Comparison of ENCODE assay signal across 1 cellular context in the genomic region with DNA sequence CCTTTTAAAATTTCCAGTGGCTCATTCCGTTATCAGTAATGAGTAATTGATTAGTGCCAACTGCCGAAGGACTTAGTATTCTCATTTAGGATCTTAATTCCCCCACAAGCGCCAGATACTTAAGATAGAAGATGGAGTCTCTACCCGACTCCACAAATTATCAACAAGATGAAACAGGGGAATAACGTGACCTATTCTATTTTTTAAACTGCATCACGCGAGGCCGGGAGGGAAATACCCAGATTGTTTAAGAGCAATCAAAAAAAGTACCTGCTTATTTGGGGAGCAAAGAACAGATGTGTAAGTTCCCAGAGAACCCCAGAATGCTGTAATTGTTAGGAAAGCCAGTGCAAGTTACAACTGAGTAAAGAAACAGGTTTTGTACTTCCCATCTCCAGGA.
TF ChIP-seq lines count a peak whose summit lies in the region.

No MANE protein-coding gene starts in this region.

TF ChIP-seq in GM12878, 131 proteins besides CTCF, POLR2A, EP300 and RAD21 (continued from another document):
- no peak for TF ChIP-seq USF1 (IDR thresholded peaks at IDR 0.05; ENCODE audit: borderline replicate concordance, extremely low read length, insufficient read depth, low read depth, low read length)
- TF ChIP-seq BCL3 (IDR thresholded peaks at IDR 0.05; ENCODE audit: borderline replicate concordance, insufficient read depth, low read depth, low read length, poor library complexity, severe bottlenecking), result peak; percentile 39
- TF ChIP-seq NR2F1 (conservative IDR thresholded peaks at IDR 0.05), result no peak
- TF ChIP-seq, protein P1, sequence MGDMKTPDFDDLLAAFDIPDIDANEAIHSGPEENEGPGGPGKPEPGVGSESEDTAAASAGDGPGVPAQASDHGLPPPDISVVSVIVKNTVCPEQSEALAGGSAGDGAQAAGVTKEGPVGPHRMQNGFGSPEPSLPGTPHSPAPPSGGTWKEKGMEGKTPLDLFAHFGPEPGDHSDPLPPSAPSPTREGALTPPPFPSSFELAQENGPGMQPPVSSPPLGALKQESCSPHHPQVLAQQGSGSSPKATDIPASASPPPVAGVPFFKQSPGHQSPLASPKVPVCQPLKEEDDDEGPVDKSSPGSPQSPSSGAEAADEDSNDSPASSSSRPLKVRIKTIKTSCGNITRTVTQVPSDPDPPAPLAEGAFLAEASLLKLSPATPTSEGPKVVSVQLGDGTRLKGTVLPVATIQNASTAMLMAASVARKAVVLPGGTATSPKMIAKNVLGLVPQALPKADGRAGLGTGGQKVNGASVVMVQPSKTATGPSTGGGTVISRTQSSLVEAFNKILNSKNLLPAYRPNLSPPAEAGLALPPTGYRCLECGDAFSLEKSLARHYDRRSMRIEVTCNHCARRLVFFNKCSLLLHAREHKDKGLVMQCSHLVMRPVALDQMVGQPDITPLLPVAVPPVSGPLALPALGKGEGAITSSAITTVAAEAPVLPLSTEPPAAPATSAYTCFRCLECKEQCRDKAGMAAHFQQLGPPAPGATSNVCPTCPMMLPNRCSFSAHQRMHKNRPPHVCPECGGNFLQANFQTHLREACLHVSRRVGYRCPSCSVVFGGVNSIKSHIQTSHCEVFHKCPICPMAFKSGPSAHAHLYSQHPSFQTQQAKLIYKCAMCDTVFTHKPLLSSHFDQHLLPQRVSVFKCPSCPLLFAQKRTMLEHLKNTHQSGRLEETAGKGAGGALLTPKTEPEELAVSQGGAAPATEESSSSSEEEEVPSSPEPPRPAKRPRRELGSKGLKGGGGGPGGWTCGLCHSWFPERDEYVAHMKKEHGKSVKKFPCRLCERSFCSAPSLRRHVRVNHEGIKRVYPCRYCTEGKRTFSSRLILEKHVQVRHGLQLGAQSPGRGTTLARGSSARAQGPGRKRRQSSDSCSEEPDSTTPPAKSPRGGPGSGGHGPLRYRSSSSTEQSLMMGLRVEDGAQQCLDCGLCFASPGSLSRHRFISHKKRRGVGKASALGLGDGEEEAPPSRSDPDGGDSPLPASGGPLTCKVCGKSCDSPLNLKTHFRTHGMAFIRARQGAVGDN (IDR thresholded peaks at IDR 0.05), result no peak
- peak; percentile 79 to 88 for TF ChIP-seq BHLHE40 (IDR thresholded peaks at IDR 0.05; ENCODE audit: borderline replicate concordance in 1 of 2, low read depth in 2 of 2, low read length in 1 of 2)
- no peak for TF ChIP-seq MEF2B (IDR thresholded peaks at IDR 0.05; ENCODE audit: partially characterized antibody, poor library complexity, severe bottlenecking)
- no peak for TF ChIP-seq SIX5 (IDR thresholded peaks at IDR 0.05; ENCODE audit: low read depth, low read length, severe bottlenecking)
- TF ChIP-seq IKZF2 (IDR thresholded peaks at IDR 0.05), result peak; percentile 28 to 29; a peak in 1 of 4 replicates
- TF ChIP-seq, protein P2, sequence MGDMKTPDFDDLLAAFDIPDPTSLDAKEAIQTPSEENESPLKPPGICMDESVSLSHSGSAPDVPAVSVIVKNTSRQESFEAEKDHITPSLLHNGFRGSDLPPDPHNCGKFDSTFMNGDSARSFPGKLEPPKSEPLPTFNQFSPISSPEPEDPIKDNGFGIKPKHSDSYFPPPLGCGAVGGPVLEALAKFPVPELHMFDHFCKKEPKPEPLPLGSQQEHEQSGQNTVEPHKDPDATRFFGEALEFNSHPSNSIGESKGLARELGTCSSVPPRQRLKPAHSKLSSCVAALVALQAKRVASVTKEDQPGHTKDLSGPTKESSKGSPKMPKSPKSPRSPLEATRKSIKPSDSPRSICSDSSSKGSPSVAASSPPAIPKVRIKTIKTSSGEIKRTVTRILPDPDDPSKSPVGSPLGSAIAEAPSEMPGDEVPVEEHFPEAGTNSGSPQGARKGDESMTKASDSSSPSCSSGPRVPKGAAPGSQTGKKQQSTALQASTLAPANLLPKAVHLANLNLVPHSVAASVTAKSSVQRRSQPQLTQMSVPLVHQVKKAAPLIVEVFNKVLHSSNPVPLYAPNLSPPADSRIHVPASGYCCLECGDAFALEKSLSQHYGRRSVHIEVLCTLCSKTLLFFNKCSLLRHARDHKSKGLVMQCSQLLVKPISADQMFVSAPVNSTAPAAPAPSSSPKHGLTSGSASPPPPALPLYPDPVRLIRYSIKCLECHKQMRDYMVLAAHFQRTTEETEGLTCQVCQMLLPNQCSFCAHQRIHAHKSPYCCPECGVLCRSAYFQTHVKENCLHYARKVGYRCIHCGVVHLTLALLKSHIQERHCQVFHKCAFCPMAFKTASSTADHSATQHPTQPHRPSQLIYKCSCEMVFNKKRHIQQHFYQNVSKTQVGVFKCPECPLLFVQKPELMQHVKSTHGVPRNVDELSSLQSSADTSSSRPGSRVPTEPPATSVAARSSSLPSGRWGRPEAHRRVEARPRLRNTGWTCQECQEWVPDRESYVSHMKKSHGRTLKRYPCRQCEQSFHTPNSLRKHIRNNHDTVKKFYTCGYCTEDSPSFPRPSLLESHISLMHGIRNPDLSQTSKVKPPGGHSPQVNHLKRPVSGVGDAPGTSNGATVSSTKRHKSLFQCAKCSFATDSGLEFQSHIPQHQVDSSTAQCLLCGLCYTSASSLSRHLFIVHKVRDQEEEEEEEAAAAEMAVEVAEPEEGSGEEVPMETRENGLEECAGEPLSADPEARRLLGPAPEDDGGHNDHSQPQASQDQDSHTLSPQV (IDR thresholded peaks at IDR 0.05), result no peak
- TF ChIP-seq RAD51 (IDR thresholded peaks at IDR 0.05), result peak; percentile 74
- TF ChIP-seq, protein P3, sequence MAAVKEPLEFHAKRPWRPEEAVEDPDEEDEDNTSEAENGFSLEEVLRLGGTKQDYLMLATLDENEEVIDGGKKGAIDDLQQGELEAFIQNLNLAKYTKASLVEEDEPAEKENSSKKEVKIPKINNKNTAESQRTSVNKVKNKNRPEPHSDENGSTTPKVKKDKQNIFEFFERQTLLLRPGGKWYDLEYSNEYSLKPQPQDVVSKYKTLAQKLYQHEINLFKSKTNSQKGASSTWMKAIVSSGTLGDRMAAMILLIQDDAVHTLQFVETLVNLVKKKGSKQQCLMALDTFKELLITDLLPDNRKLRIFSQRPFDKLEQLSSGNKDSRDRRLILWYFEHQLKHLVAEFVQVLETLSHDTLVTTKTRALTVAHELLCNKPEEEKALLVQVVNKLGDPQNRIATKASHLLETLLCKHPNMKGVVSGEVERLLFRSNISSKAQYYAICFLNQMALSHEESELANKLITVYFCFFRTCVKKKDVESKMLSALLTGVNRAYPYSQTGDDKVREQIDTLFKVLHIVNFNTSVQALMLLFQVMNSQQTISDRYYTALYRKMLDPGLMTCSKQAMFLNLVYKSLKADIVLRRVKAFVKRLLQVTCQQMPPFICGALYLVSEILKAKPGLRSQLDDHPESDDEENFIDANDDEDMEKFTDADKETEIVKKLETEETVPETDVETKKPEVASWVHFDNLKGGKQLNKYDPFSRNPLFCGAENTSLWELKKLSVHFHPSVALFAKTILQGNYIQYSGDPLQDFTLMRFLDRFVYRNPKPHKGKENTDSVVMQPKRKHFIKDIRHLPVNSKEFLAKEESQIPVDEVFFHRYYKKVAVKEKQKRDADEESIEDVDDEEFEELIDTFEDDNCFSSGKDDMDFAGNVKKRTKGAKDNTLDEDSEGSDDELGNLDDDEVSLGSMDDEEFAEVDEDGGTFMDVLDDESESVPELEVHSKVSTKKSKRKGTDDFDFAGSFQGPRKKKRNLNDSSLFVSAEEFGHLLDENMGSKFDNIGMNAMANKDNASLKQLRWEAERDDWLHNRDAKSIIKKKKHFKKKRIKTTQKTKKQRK (IDR thresholded peaks at IDR 0.05; ENCODE audit: low read depth, low read length), result no peak
- no peak for TF ChIP-seq PRDM15 (CRISPR knock-in tag; IDR thresholded peaks at IDR 0.05)
- TF ChIP-seq STAT1 (conservative IDR thresholded peaks at IDR 0.05), result no peak
- no peak for TF ChIP-seq STAT3 (IDR thresholded peaks at IDR 0.05; ENCODE audit: low read depth, low read length)
- TF ChIP-seq FOS (IDR thresholded peaks at IDR 0.05; ENCODE audit: borderline replicate concordance, extremely low read depth, insufficient read length), result no peak
- TF ChIP-seq ZNF622 (IDR thresholded peaks at IDR 0.05), result no peak
- TF ChIP-seq ELK1 (IDR thresholded peaks at IDR 0.05; ENCODE audit: low read depth, low read length), result no peak
- no peak for TF ChIP-seq KDM1A (IDR thresholded peaks at IDR 0.05; ENCODE audit: borderline replicate concordance)
- TF ChIP-seq POLR2AphosphoS5 (IDR thresholded peaks at IDR 0.05; ENCODE audit: low read length), result no peak
- TF ChIP-seq SIN3A (IDR thresholded peaks at IDR 0.05; ENCODE audit: low read depth, low read length), result no peak
- no peak for TF ChIP-seq SMAD1 (IDR thresholded peaks at IDR 0.05; ENCODE audit: low read depth, partially characterized antibody)
- TF ChIP-seq SP1 (IDR thresholded peaks at IDR 0.05; ENCODE audit: low read depth, low read length), result no peak
- TF ChIP-seq EED (IDR thresholded peaks at IDR 0.05; ENCODE audit: low read depth), result no peak
- no peak for TF ChIP-seq BCLAF1 (IDR thresholded peaks at IDR 0.05)
- TF ChIP-seq EGR1 (IDR thresholded peaks at IDR 0.05; ENCODE audit: borderline replicate concordance in 1 of 2, low read depth in 2 of 2, low read length in 2 of 2), result no peak
- no peak for TF ChIP-seq POLR2AphosphoS2 (IDR thresholded peaks at IDR 0.05; ENCODE audit: low read depth, low read length)
- TF ChIP-seq NR2C1 (IDR thresholded peaks at IDR 0.05), result no peak
- TF ChIP-seq GATAD2B (conservative IDR thresholded peaks at IDR 0.05; ENCODE audit: low read depth), result no peak
- peak; percentile 36; the same call in 1 of the 2 replicates for TF ChIP-seq PAX8 (IDR thresholded peaks at IDR 0.05)
- TF ChIP-seq TAF1 (IDR thresholded peaks at IDR 0.05; ENCODE audit: borderline replicate concordance, low read depth, low read length), result no peak
- TF ChIP-seq ASH2L (IDR thresholded peaks at IDR 0.05; ENCODE audit: borderline replicate concordance, low read depth), result no peak
- no peak for TF ChIP-seq GABPA (IDR thresholded peaks at IDR 0.05; ENCODE audit: low read depth)
- TF ChIP-seq NR2C2 (IDR thresholded peaks at IDR 0.05; ENCODE audit: borderline replicate concordance, control insufficient read depth, insufficient read length, low read depth), result no peak
- no peak for TF ChIP-seq TCF3 (IDR thresholded peaks at IDR 0.05; ENCODE audit: borderline replicate concordance, insufficient read depth, low read depth, low read length)
- TF ChIP-seq LARP7 (IDR thresholded peaks at IDR 0.05), result no peak
- TF ChIP-seq DPF2 (IDR thresholded peaks at IDR 0.05), result no peak; the same call in 1 of the 2 replicates
